1 cellular context compared by ENCODE assay signal in genomic region chr14:61720302-61720677, GRCh38.
TF ChIP-seq lines count a peak whose summit lies in the region.

No MANE protein-coding gene starts in this region.

TF ChIP-seq in IMR-90, 13 proteins besides CTCF, POLR2A, EP300 and RAD21:
- no peak for TF ChIP-seq FOS (IDR thresholded peaks at IDR 0.05; ENCODE audit: low read depth, low read length)
- TF ChIP-seq MXI1 (IDR thresholded peaks at IDR 0.05; ENCODE audit: borderline replicate concordance, low read depth, low read length): no peak
- no peak for TF ChIP-seq CEBPB (IDR thresholded peaks at IDR 0.05; ENCODE audit: low read depth, low read length)
- TF ChIP-seq MAZ (IDR thresholded peaks at IDR 0.05; ENCODE audit: borderline replicate concordance, low read depth, low read length): no peak
- TF ChIP-seq RCOR1 (IDR thresholded peaks at IDR 0.05; ENCODE audit: insufficient replicate concordance, low read length): no peak
- TF ChIP-seq CHD1 (IDR thresholded peaks at IDR 0.05; ENCODE audit: low read depth, low read length): no peak
- TF ChIP-seq RFX5 (IDR thresholded peaks at IDR 0.05; ENCODE audit: low read depth, low read length): no peak
- no peak for TF ChIP-seq USF2 (IDR thresholded peaks at IDR 0.05; ENCODE audit: low read depth, low read length)
- TF ChIP-seq SMC3 (IDR thresholded peaks at IDR 0.05; ENCODE audit: low read depth, low read length): no peak
